In the genomic region with DNA sequence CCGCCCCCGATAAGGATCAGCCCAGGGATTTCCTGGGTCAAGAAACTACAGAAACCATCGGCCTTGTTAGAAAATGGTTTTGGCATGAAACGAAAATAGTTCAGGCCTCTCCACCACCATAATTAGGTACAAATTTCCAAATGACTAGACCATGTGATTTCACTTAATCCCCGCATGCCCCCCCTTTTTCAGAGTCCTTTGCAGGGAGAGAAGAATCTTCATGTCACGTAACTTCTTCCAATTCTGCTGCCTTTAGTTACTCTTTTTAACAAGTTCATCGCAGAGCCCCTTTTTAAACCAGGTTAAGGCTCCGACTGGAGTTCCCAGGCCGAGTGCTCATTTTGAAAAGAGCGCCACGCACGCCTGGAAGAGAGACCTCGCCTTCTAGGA, we compare ENCODE assay signal across 10 cellular contexts. TPM values are rescaled to one million over a fixed set of nuclear protein-coding genes. Genes with fewer than 3 reads are reported as not detected.
DNase-seq lines count a peak whose midpoint lies in the region; ATAC-seq, FAIRE-seq and TF ChIP-seq lines count a peak whose summit lies in the region.
"Had no signal": no experiment of that assay in that cellular context is flagged by ENCODE, and none has a peak within 500 bp of the region (broad histone marks: within the 10 kb centered on the region; RNA-seq: fewer than 3 reads in every experiment).

No MANE protein-coding gene starts in this region.

- peak overlapping the region; percentile 72 for H3K4me3 ChIP-seq in RWPE2 (ENCODE audit: severe bottlenecking)
- H3K4me3 ChIP-seq in esophagus squamous epithelium, result peak overlapping the region; percentile 57 to 78 (median 62)
- peak overlapping the region; percentile 5 to 100 (median 88) for H3K4me3 ChIP-seq in pancreas

- H3K36me3 Mint-ChIP-seq in CD4-positive, alpha-beta T cell (ENCODE audit: low read depth), result no peaks in the 10 kb centered on the region

- no peak overlapping the region for H3K27ac Mint-ChIP-seq in CD4-positive, alpha-beta T cell

- no peak for TF ChIP-seq CTCF in CD4-positive, alpha-beta T cell (IDR thresholded peaks at IDR 0.05)
- TF ChIP-seq CTCF in RWPE2 (IDR thresholded peaks at IDR 0.05; ENCODE audit: poor library complexity, severe bottlenecking) (no peak), esophagus squamous epithelium (IDR thresholded peaks at IDR 0.05) (no peak), pancreas (IDR thresholded peaks at IDR 0.05) (no peak)

- peaks cover 10% of the 10 kb centered on the region for H3K4me1 Mint-ChIP-seq in CD4-positive, alpha-beta T cell (ENCODE audit: low read depth)

- ATAC-seq in CD4-positive, alpha-beta T cell (ENCODE audit: poor library complexity), result no peak
- ATAC-seq in RWPE2 (ENCODE audit: low read depth) (no peak), pancreas (no peak), GM18517 (IDR thresholded peaks at IDR 0.05; ENCODE audit: unreplicated experiment) (no peak)

- peaks cover 46% of the 10 kb centered on the region for H3K27me3 Mint-ChIP-seq in CD4-positive, alpha-beta T cell

- FAIRE-seq in pancreas (lab: Jason Lieb, UNC), result no peak

- POLR2A ChIA-PET in CD4-positive, alpha-beta T cell (lab: Charles Lee), result no interaction called here

- DNase-seq in CD4-positive, alpha-beta T cell, result no peak
- DNase-seq in RWPE2 (ENCODE audit: low spot score) (no peak), esophagus squamous epithelium (lab: John Stamatoyannopoulos, UW) (no peak), pancreas (no peak), T-helper 2 cell (no peak)
- DNase-seq in stimulated activated CD4-positive, alpha-beta T cell treated with anti-CD3 and anti-CD28 coated beads, Interleukin-4, amount 100 ng/mL, for 24 hours, result no peak
- DNase-seq in stimulated activated CD4-positive, alpha-beta T cell treated with anti-CD3 and anti-CD28 coated beads, Interleukin-4, amount 100 ng/mL, for 4 hours, result no peak
- DNase-seq: GM23248, NCI-H2081 treated with DMSO at 0.1 percent for 48 hours had no signal

- H3K27ac ChIP-seq in CD4-positive, alpha-beta T cell (ENCODE audit: low read depth, low read length), result no peak overlapping the region
- H3K27ac ChIP-seq in RWPE2 (ENCODE audit: poor library complexity, severe bottlenecking), result peak overlapping the region; percentile 92
- peak overlapping the region; percentile 81 to 95 (median 89) for H3K27ac ChIP-seq in esophagus squamous epithelium
- H3K27ac ChIP-seq in pancreas, result peak overlapping the region in 3 of 4 donors; percentile 12 to 94 (median 91)

- intact Hi-C loops in CD4-positive, alpha-beta T cell (cut with DNase I, micrococcal nuclease), result no loop called here
- intact Hi-C loops in esophagus squamous epithelium (cut with DNase I), result no loop called here
- intact Hi-C loops in pancreas (cut with DNase I), result no loop called here

- no peak for TF ChIP-seq POLR2A in esophagus squamous epithelium (IDR thresholded peaks at IDR 0.05)

- CTCF ChIA-PET in CD4-positive, alpha-beta T cell (lab: Charles Lee), result no interaction called here

- H3K4me3 Mint-ChIP-seq in CD4-positive, alpha-beta T cell, result peak overlapping the region; percentile 30

- H3K9me3 Mint-ChIP-seq in CD4-positive, alpha-beta T cell, result no peaks in the 10 kb centered on the region

- H3K36me3 ChIP-seq in RWPE2 (ENCODE audit: low read depth), result peaks cover 29% of the 10 kb centered on the region
- peaks cover 0 to 8% (median 0%) of the 10 kb centered on the region in 3 donors for H3K36me3 ChIP-seq in esophagus squamous epithelium
- peaks cover 0 to 14% (median 3%) of the 10 kb centered on the region in 3 donors for H3K36me3 ChIP-seq in pancreas

- H3K4me1 ChIP-seq in RWPE2 (ENCODE audit: insufficient read depth, poor library complexity, severe bottlenecking) (peaks cover 44% of the 10 kb centered on the region), esophagus squamous epithelium (peaks cover 50 to 94% (median 57%) of the 10 kb centered on the region in 3 donors), pancreas (peaks cover 10 to 28% (median 17%) of the 10 kb centered on the region in 3 donors)

- no peaks in the 10 kb centered on the region for H3K9me3 ChIP-seq in CD4-positive, alpha-beta T cell (ENCODE audit: control insufficient read depth, low read length)
- H3K9me3 ChIP-seq in RWPE2 (ENCODE audit: severe bottlenecking) (no peaks in the 10 kb centered on the region), esophagus squamous epithelium (no peaks in the 10 kb centered on the region), pancreas (no peaks in the 10 kb centered on the region)

- WGBS in esophagus squamous epithelium, 2 donors, result 34 to 65% methylated on average over 6 to 9 of the region's 13 CpGs
- 36 to 53% methylated on average over 13 of the region's 13 CpGs for WGBS in pancreas, 2 donors

- peaks cover 25% of the 10 kb centered on the region for H3K27me3 ChIP-seq in CD4-positive, alpha-beta T cell (ENCODE audit: control insufficient read depth, insufficient read depth, low read length)
- H3K27me3 ChIP-seq in RWPE2 (ENCODE audit: insufficient read depth, poor library complexity, severe bottlenecking) (no peaks in the 10 kb centered on the region), esophagus squamous epithelium (peaks cover 0 to 78% (median 3%) of the 10 kb centered on the region in 4 donors), pancreas (no peaks in the 10 kb centered on the region)

RNA-seq across cellular contexts. Expression of a gene that starts 3.4 kb away (rescaled TPM):
- under 1 TPM; 0.55 to 0.70 TPM for total RNA-seq in CD4-positive, alpha-beta T cell
- 10 to 100 TPM in 2 of 4 donors, 1 to 10 TPM in 2; 5.1 to 13.5 (median 8.5) TPM for total RNA-seq in esophagus squamous epithelium
- total RNA-seq in pancreas, result 100 to 1,000 TPM in 1 of 6 donors, 10 to 100 TPM in 5; 54.1 to 175 (median 81.5) TPM
- 10 to 100 TPM; 53.3 to 60.4 TPM for polyA plus RNA-seq in pancreas
